In the genomic region with DNA sequence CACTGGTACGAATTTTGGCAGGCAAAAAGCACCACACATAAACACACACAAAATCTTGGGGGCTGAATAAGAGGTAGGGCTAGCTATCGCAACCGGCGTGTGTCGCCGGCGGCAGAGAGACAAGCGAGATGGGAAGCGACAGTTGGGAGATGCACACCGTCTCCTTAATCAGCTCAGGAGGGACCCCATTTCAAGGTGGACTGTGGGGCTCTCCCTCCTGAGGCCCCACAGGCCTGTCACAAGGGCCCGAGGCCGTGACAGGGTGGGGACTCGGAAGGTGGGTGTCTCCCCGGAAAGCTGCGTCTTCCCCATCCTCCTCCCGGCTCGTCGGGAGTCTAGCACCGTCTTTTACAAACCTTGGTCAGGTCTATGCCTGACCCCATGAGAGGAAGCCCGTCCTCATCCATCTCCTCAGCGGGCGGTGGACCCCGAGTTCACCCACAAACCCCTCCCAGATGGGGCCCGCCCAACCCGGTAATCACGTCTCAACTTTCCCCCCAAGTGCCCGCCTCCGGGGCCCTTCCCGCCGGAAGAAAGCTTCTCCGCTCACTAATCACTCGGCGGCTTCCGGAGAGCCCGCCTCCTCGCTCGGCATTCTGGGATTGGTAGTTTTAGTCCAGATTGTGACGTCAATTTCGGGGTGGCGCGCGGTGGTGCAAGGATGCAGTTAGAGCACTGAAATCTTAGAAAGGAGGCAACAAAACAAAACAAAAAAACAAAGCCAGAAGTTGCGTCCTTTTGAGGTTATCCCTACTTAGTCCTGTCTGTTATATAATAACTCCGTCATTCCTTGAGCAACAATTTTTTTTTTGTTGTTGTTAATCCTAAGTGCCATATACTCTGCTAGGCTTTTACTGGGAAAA, we compare ENCODE assay signal across 1 cellular context.
A peak's percentile ranks its signal among the peaks of the same experiment; 100 is the strongest.
TF ChIP-seq lines count a peak whose summit lies in the region.

A gene with protein sequence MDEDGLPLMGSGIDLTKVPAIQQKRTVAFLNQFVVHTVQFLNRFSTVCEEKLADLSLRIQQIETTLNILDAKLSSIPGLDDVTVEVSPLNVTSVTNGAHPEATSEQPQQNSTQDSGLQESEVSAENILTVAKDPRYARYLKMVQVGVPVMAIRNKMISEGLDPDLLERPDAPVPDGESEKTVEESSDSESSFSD (minus strand): TSS at position 436 of the 863 bp plus-strand sequence. CDS start 29 bp downstream, at position 407.

TF ChIP-seq in HEK293, 187 proteins besides CTCF, POLR2A, EP300 and RAD21 (continued from another document and continues in another):
- no peak for TF ChIP-seq HOXA7 (CRISPR knock-in tag; IDR thresholded peaks at IDR 0.05; ENCODE audit: borderline replicate concordance)
- TF ChIP-seq, protein P1, sequence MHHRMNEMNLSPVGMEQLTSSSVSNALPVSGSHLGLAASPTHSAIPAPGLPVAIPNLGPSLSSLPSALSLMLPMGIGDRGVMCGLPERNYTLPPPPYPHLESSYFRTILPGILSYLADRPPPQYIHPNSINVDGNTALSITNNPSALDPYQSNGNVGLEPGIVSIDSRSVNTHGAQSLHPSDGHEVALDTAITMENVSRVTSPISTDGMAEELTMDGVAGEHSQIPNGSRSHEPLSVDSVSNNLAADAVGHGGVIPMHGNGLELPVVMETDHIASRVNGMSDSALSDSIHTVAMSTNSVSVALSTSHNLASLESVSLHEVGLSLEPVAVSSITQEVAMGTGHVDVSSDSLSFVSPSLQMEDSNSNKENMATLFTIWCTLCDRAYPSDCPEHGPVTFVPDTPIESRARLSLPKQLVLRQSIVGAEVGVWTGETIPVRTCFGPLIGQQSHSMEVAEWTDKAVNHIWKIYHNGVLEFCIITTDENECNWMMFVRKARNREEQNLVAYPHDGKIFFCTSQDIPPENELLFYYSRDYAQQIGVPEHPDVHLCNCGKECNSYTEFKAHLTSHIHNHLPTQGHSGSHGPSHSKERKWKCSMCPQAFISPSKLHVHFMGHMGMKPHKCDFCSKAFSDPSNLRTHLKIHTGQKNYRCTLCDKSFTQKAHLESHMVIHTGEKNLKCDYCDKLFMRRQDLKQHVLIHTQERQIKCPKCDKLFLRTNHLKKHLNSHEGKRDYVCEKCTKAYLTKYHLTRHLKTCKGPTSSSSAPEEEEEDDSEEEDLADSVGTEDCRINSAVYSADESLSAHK (tag by site-specific recombination; IDR thresholded peaks at IDR 0.05), result 0 out of 2 replicates have a peak, but pooled peaks have one; percentile 15
- TF ChIP-seq, protein P2, sequence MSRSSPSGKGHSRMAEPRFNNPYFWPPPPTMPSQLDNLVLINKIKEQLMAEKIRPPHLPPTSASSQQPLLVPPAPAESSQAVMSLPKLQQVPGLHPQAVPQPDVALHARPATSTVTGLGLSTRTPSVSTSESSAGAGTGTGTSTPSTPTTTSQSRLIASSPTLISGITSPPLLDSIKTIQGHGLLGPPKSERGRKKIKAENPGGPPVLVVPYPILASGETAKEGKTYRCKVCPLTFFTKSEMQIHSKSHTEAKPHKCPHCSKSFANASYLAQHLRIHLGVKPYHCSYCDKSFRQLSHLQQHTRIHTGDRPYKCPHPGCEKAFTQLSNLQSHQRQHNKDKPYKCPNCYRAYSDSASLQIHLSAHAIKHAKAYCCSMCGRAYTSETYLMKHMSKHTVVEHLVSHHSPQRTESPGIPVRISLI (tag by site-specific recombination; IDR thresholded peaks at IDR 0.05), result no peak
- TF ChIP-seq ZNF560 (tag by site-specific recombination; IDR thresholded peaks at IDR 0.05; ENCODE audit: borderline replicate concordance), result no peak
- TF ChIP-seq, protein P3, sequence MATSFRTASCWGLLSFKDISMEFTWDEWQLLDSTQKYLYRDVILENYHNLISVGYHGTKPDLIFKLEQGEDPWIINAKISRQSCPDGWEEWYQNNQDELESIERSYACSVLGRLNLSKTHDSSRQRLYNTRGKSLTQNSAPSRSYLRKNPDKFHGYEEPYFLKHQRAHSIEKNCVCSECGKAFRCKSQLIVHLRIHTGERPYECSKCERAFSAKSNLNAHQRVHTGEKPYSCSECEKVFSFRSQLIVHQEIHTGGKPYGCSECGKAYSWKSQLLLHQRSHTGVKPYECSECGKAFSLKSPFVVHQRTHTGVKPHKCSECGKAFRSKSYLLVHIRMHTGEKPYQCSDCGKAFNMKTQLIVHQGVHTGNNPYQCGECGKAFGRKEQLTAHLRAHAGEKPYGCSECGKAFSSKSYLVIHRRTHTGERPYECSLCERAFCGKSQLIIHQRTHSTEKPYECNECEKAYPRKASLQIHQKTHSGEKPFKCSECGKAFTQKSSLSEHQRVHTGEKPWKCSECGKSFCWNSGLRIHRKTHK (tag by site-specific recombination; IDR thresholded peaks at IDR 0.05), result no peak
- TF ChIP-seq, protein P4, sequence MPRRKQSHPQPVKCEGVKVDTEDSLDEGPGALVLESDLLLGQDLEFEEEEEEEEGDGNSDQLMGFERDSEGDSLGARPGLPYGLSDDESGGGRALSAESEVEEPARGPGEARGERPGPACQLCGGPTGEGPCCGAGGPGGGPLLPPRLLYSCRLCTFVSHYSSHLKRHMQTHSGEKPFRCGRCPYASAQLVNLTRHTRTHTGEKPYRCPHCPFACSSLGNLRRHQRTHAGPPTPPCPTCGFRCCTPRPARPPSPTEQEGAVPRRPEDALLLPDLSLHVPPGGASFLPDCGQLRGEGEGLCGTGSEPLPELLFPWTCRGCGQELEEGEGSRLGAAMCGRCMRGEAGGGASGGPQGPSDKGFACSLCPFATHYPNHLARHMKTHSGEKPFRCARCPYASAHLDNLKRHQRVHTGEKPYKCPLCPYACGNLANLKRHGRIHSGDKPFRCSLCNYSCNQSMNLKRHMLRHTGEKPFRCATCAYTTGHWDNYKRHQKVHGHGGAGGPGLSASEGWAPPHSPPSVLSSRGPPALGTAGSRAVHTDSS (tag by site-specific recombination; IDR thresholded peaks at IDR 0.05), result no peak
- no peak for TF ChIP-seq ZNF654 (tag by site-specific recombination; IDR thresholded peaks at IDR 0.05; ENCODE audit: low read depth)
- TF ChIP-seq FEZF1 (tag by site-specific recombination; IDR thresholded peaks at IDR 0.05), result no peak
- no peak for TF ChIP-seq REPIN1 (tag by site-specific recombination; IDR thresholded peaks at IDR 0.05; ENCODE audit: low read depth)
- TF ChIP-seq ZNF777 (tag by site-specific recombination; IDR thresholded peaks at IDR 0.05; ENCODE audit: borderline replicate concordance), result no peak
- no peak for TF ChIP-seq ZNF670 (tag by site-specific recombination; IDR thresholded peaks at IDR 0.05; ENCODE audit: low read depth)
- 0 out of 2 replicates have a peak, but pooled peaks have one; percentile 6 for TF ChIP-seq PRDM1 (tag by site-specific recombination; IDR thresholded peaks at IDR 0.05)
- TF ChIP-seq, protein P5, sequence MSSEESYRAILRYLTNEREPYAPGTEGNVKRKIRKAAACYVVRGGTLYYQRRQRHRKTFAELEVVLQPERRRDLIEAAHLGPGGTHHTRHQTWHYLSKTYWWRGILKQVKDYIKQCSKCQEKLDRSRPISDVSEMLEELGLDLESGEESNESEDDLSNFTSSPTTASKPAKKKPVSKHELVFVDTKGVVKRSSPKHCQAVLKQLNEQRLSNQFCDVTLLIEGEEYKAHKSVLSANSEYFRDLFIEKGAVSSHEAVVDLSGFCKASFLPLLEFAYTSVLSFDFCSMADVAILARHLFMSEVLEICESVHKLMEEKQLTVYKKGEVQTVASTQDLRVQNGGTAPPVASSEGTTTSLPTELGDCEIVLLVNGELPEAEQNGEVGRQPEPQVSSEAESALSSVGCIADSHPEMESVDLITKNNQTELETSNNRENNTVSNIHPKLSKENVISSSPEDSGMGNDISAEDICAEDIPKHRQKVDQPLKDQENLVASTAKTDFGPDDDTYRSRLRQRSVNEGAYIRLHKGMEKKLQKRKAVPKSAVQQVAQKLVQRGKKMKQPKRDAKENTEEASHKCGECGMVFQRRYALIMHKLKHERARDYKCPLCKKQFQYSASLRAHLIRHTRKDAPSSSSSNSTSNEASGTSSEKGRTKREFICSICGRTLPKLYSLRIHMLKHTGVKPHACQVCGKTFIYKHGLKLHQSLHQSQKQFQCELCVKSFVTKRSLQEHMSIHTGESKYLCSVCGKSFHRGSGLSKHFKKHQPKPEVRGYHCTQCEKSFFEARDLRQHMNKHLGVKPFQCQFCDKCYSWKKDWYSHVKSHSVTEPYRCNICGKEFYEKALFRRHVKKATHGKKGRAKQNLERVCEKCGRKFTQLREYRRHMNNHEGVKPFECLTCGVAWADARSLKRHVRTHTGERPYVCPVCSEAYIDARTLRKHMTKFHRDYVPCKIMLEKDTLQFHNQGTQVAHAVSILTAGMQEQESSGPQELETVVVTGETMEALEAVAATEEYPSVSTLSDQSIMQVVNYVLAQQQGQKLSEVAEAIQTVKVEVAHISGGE (tag by site-specific recombination; conservative IDR thresholded peaks at IDR 0.05; ENCODE audit: low read depth), result peak; percentile 92
- TF ChIP-seq ZNF548 (tag by site-specific recombination; IDR thresholded peaks at IDR 0.05), result no peak
- no peak for TF ChIP-seq ZNF174 (tag by site-specific recombination; IDR thresholded peaks at IDR 0.05)
- TF ChIP-seq ZNF658 (tag by site-specific recombination; IDR thresholded peaks at IDR 0.05), result no peak
- no peak; the same call in 1 of the 2 replicates for TF ChIP-seq ZNF561 (tag by site-specific recombination; IDR thresholded peaks at IDR 0.05; ENCODE audit: borderline replicate concordance)
- TF ChIP-seq, protein P6, sequence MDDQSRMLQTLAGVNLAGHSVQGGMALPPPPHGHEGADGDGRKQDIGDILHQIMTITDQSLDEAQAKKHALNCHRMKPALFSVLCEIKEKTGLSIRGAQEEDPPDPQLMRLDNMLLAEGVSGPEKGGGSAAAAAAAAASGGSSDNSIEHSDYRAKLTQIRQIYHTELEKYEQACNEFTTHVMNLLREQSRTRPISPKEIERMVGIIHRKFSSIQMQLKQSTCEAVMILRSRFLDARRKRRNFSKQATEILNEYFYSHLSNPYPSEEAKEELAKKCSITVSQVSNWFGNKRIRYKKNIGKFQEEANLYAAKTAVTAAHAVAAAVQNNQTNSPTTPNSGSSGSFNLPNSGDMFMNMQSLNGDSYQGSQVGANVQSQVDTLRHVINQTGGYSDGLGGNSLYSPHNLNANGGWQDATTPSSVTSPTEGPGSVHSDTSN (CRISPR knock-in tag; IDR thresholded peaks at IDR 0.05), result no peak
- TF ChIP-seq ZNF768 (tag by site-specific recombination; IDR thresholded peaks at IDR 0.05), result no peak
- TF ChIP-seq, protein P7, sequence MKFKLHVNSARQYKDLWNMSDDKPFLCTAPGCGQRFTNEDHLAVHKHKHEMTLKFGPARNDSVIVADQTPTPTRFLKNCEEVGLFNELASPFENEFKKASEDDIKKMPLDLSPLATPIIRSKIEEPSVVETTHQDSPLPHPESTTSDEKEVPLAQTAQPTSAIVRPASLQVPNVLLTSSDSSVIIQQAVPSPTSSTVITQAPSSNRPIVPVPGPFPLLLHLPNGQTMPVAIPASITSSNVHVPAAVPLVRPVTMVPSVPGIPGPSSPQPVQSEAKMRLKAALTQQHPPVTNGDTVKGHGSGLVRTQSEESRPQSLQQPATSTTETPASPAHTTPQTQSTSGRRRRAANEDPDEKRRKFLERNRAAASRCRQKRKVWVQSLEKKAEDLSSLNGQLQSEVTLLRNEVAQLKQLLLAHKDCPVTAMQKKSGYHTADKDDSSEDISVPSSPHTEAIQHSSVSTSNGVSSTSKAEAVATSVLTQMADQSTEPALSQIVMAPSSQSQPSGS (tag by site-specific recombination; IDR thresholded peaks at IDR 0.05; ENCODE audit: low read depth), result peak; percentile 91
- no peak for TF ChIP-seq ZNF701 (tag by site-specific recombination; IDR thresholded peaks at IDR 0.05)
- peak; percentile 84 for TF ChIP-seq ZNF76 (tag by site-specific recombination; IDR thresholded peaks at IDR 0.05; ENCODE audit: borderline replicate concordance, low read depth)
- TF ChIP-seq, protein P8, sequence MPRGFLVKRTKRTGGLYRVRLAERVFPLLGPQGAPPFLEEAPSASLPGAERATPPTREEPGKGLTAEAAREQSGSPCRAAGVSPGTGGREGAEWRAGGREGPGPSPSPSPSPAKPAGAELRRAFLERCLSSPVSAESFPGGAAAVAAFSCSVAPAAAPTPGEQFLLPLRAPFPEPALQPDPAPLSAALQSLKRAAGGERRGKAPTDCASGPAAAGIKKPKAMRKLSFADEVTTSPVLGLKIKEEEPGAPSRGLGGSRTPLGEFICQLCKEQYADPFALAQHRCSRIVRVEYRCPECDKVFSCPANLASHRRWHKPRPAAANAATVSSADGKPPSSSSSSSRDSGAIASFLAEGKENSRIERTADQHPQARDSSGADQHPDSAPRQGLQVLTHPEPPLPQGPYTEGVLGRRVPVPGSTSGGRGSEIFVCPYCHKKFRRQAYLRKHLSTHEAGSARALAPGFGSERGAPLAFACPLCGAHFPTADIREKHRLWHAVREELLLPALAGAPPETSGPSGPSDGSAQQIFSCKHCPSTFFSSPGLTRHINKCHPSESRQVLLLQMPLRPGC (tag by site-specific recombination; IDR thresholded peaks at IDR 0.05), result no peak
- TF ChIP-seq ZNF48 (tag by site-specific recombination; IDR thresholded peaks at IDR 0.05), result no peak
- no peak for TF ChIP-seq ZNF2 (tag by site-specific recombination; IDR thresholded peaks at IDR 0.05)
- TF ChIP-seq ZBTB7A (tag by site-specific recombination; IDR thresholded peaks at IDR 0.05; ENCODE audit: low read depth), result no peak
- TF ChIP-seq, protein P9, sequence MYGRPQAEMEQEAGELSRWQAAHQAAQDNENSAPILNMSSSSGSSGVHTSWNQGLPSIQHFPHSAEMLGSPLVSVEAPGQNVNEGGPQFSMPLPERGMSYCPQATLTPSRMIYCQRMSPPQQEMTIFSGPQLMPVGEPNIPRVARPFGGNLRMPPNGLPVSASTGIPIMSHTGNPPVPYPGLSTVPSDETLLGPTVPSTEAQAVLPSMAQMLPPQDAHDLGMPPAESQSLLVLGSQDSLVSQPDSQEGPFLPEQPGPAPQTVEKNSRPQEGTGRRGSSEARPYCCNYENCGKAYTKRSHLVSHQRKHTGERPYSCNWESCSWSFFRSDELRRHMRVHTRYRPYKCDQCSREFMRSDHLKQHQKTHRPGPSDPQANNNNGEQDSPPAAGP (tag by site-specific recombination; IDR thresholded peaks at IDR 0.05), result no peak
- no peak for TF ChIP-seq ZNF324 (tag by site-specific recombination; IDR thresholded peaks at IDR 0.05)
- TF ChIP-seq SALL2 (tag by site-specific recombination; IDR thresholded peaks at IDR 0.05; ENCODE audit: borderline replicate concordance), result no peak
- TF ChIP-seq, protein P10, sequence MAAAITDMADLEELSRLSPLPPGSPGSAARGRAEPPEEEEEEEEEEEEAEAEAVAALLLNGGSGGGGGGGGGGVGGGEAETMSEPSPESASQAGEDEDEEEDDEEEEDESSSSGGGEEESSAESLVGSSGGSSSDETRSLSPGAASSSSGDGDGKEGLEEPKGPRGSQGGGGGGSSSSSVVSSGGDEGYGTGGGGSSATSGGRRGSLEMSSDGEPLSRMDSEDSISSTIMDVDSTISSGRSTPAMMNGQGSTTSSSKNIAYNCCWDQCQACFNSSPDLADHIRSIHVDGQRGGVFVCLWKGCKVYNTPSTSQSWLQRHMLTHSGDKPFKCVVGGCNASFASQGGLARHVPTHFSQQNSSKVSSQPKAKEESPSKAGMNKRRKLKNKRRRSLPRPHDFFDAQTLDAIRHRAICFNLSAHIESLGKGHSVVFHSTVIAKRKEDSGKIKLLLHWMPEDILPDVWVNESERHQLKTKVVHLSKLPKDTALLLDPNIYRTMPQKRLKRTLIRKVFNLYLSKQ (tag by site-specific recombination; IDR thresholded peaks at IDR 0.05; ENCODE audit: borderline replicate concordance), result no peak
- no peak for TF ChIP-seq ZNF169 (tag by site-specific recombination; IDR thresholded peaks at IDR 0.05)
- no peak for TF ChIP-seq ZNF664 (tag by site-specific recombination; IDR thresholded peaks at IDR 0.05)
